1 cellular context compared by ENCODE assay signal in genomic region chr14:50532502-50533313, GRCh38.
TF ChIP-seq lines count a peak whose summit lies in the region.

MAP4K5 (minus strand) TSS chr14:50532569; CDS start chr14:50532049, 520 bp downstream.

TF ChIP-seq in HepG2, 621 proteins besides CTCF, POLR2A, EP300 and RAD21 (continued from another document and continues in another):
- TF ChIP-seq KIAA2018 (CRISPR knock-in tag; IDR thresholded peaks at IDR 0.05; ENCODE audit: borderline replicate concordance): no peak
- TF ChIP-seq GRHL1 (CRISPR knock-in tag; conservative IDR thresholded peaks at IDR 0.05): no peak
- no peak for TF ChIP-seq SP5 (CRISPR knock-in tag; IDR thresholded peaks at IDR 0.05; ENCODE audit: borderline replicate concordance, low read depth)
- no peak for TF ChIP-seq TAF15 (IDR thresholded peaks at IDR 0.05; ENCODE audit: low read depth, low read length, poor library complexity, severe bottlenecking)
- TF ChIP-seq ZNF678 (CRISPR knock-in tag; IDR thresholded peaks at IDR 0.05): no peak
- no peak for TF ChIP-seq FOXO4 (CRISPR knock-in tag; conservative IDR thresholded peaks at IDR 0.05)
- no peak for TF ChIP-seq KAT2B (IDR thresholded peaks at IDR 0.05; ENCODE audit: borderline replicate concordance, low read depth, low read length)
- no peak for TF ChIP-seq ZNF670 (CRISPR knock-in tag; IDR thresholded peaks at IDR 0.05; ENCODE audit: borderline replicate concordance)
- peak; percentile 55 for TF ChIP-seq HNF4A (CRISPR knock-in tag; IDR thresholded peaks at IDR 0.05)
- no peak for TF ChIP-seq MIER2 (CRISPR knock-in tag; IDR thresholded peaks at IDR 0.05)
- TF ChIP-seq RNF2 (conservative IDR thresholded peaks at IDR 0.05; ENCODE audit: low read depth): no peak
- peak; percentile 98 for TF ChIP-seq ZNF142 (CRISPR knock-in tag; IDR thresholded peaks at IDR 0.05)
- peak; percentile 18; the same call in 1 of the 2 replicates for TF ChIP-seq KDM5B (CRISPR knock-in tag; IDR thresholded peaks at IDR 0.05; ENCODE audit: borderline replicate concordance)
- TF ChIP-seq ZNF253 (CRISPR knock-in tag; IDR thresholded peaks at IDR 0.05; ENCODE audit: borderline replicate concordance): no peak
- TF ChIP-seq KLF13 (CRISPR knock-in tag; IDR thresholded peaks at IDR 0.05): no peak
- no peak for TF ChIP-seq GABPA (IDR thresholded peaks at IDR 0.05; ENCODE audit: low read depth, low read length)
- TF ChIP-seq GABPA (CRISPR knock-in tag; IDR thresholded peaks at IDR 0.05; ENCODE audit: low read depth): no peak; the same call in 1 of the 2 replicates
- no peak for TF ChIP-seq PBX3 (CRISPR knock-in tag; IDR thresholded peaks at IDR 0.05; ENCODE audit: borderline replicate concordance)
- TF ChIP-seq MBNL3 (CRISPR knock-in tag; conservative IDR thresholded peaks at IDR 0.05): no peak
- no peak for TF ChIP-seq PRDM15 (CRISPR knock-in tag; IDR thresholded peaks at IDR 0.05)
- no peak for TF ChIP-seq NKX3-1 (CRISPR knock-in tag; IDR thresholded peaks at IDR 0.05)
- peak; percentile 49; the same call in 1 of the 2 replicates for TF ChIP-seq ZNF788 (CRISPR knock-in tag; IDR thresholded peaks at IDR 0.05; ENCODE audit: borderline replicate concordance)
- no peak for TF ChIP-seq TCF7L2 (IDR thresholded peaks at IDR 0.05; ENCODE audit: low read depth, low read length)
